Comparison of ENCODE assay signal across 23 cellular contexts in the genomic region with DNA sequence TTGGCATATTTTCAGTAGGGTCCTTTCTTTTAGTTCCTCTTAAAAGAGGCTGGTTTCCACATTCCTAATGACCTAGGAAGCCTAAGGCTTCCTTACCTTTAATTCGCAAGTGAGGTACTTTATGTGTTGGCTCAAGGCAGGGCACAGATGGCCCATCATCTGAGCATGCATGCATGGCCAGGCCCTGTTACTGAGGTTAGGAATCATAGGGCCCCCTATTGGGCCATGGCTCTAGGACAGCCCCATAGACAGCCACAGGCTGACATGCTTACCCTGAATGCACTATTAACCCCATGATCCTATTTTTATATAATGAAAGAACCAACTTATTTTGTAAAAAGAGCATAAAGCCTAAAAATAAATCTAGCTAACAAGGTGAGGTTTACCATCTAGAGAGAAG.
"Had no signal": no experiment of that assay in that cellular context is flagged by ENCODE, and none has a peak within 500 bp of the region (broad histone marks: within the 10 kb centered on the region; RNA-seq: fewer than 3 reads in every experiment).

No MANE protein-coding gene starts in this region.

- H3K9me3 Mint-ChIP-seq: neural progenitor cell had no signal

- H3K27me3 ChIP-seq: heart left ventricle, neural progenitor cell, right lobe of liver, tibial artery, upper lobe of left lung, uterus had no signal

- H3K4me3 Mint-ChIP-seq: natural killer cell treated with Interleukin-12 subunit alpha and Interleukin-12 subunit beta and Interleukin-15 and Interleukin-18, amount 100 ng/mL, for 72 hours; neural progenitor cell; stimulated activated effector memory CD8-positive, alpha-beta T cell treated with anti-CD3 and anti-CD28 coated beads, Interleukin-12 subunit alpha, Interleukin-12 subunit beta, amount 100 ng/mL, for 72 hours; stimulated activated naive CD8-positive, alpha-beta T cell treated with anti-CD3 and anti-CD28 coated beads, Interleukin-15, Interleukin-2, amounts not matched to agents 100 ng/mL and 50 ng/mL, for 24 hours had no signal

- H3K36me3 ChIP-seq: heart left ventricle, neural progenitor cell, prostate gland, right lobe of liver, tibial artery, upper lobe of left lung, uterus had no signal

- H3K9me3 ChIP-seq: prostate gland, right lobe of liver, tibial artery, upper lobe of left lung, uterus had no signal

- H3K27ac Mint-ChIP-seq: natural killer cell treated with Interleukin-12 subunit alpha and Interleukin-12 subunit beta and Interleukin-15 and Interleukin-18, amount 100 ng/mL, for 72 hours; neural progenitor cell; stimulated activated effector memory CD8-positive, alpha-beta T cell treated with anti-CD3 and anti-CD28 coated beads, Interleukin-12 subunit alpha, Interleukin-12 subunit beta, amount 100 ng/mL, for 72 hours; stimulated activated naive CD8-positive, alpha-beta T cell treated with anti-CD3 and anti-CD28 coated beads, Interleukin-15, Interleukin-2, amounts not matched to agents 100 ng/mL and 50 ng/mL, for 24 hours had no signal

- H3K4me1 Mint-ChIP-seq: stimulated activated effector memory CD8-positive, alpha-beta T cell treated with anti-CD3 and anti-CD28 coated beads, Interleukin-12 subunit alpha, Interleukin-12 subunit beta, amount 100 ng/mL, for 72 hours had no signal

- H3K27ac ChIP-seq: heart left ventricle, neural progenitor cell, parathyroid adenoma, prostate gland, right lobe of liver, tibial artery, upper lobe of left lung, uterus had no signal

- DNase-seq: dermis blood vessel endothelial cell; erythroblast; heart left ventricle; hippocampal formation; left colon; left ventricle myocardium superior; mesenchymal stem cell; midbrain; occipital lobe; retina; right lobe of liver; stimulated activated CD4-positive, alpha-beta T cell treated with anti-CD3 and anti-CD28 coated beads, Interleukin-4, amount 100 ng/mL, for 1 hour; stimulated activated CD8-positive, alpha-beta memory T cell treated with anti-CD3 and anti-CD28 coated beads, Interleukin-4, amount 100 ng/mL, for 48 hours; tibial artery; upper lobe of left lung; uterus had no signal

- H3K36me3 Mint-ChIP-seq: neural progenitor cell; stimulated activated effector memory CD8-positive, alpha-beta T cell treated with anti-CD3 and anti-CD28 coated beads, Interleukin-12 subunit alpha, Interleukin-12 subunit beta, amount 100 ng/mL, for 72 hours had no signal

- ATAC-seq: heart left ventricle; left colon; left ventricle myocardium superior; natural killer cell treated with Interleukin-12 subunit alpha and Interleukin-12 subunit beta and Interleukin-15 and Interleukin-18, amount 100 ng/mL, for 72 hours; right lobe of liver; stimulated activated effector memory CD8-positive, alpha-beta T cell treated with anti-CD3 and anti-CD28 coated beads, Interleukin-12 subunit alpha, Interleukin-12 subunit beta, amount 100 ng/mL, for 72 hours had no signal

- H3K4me3 ChIP-seq: heart left ventricle, lung, neural progenitor cell, prostate gland, right lobe of liver, tibial artery, upper lobe of left lung, uterus had no signal

- H3K4me1 ChIP-seq: heart left ventricle, parathyroid adenoma, prostate gland, right lobe of liver, tibial artery, upper lobe of left lung, uterus had no signal

- H3K27me3 Mint-ChIP-seq: natural killer cell treated with Interleukin-12 subunit alpha and Interleukin-12 subunit beta and Interleukin-15 and Interleukin-18, amount 100 ng/mL, for 72 hours had no signal
